ENCODE assay signal across 1 cellular context in the genomic region with DNA sequence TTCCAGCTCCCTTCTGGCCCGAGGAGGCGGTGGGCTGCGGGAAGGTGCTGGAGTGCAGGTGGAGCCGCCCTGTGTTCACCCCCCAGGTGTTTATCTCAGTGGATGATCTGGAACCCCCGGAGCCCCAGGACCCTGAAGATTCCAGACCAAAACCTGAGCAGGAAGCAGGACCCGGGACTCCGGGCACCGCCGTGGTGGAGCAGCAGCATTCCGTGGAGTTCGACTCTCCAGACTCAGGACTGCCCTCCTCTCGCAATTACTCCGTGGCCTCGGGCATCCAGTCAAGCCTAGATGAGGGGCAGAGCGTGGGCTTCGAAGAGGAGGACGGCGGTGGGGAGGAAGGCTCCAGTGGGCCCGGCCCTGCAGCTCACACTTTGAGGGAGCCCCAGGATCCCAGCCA.
TF ChIP-seq lines count a peak whose summit lies in the region.

No MANE protein-coding gene starts in this region.

TF ChIP-seq in WTC11, 78 proteins besides CTCF, POLR2A, EP300 and RAD21 (continued from another document):
- TF ChIP-seq, protein P1, sequence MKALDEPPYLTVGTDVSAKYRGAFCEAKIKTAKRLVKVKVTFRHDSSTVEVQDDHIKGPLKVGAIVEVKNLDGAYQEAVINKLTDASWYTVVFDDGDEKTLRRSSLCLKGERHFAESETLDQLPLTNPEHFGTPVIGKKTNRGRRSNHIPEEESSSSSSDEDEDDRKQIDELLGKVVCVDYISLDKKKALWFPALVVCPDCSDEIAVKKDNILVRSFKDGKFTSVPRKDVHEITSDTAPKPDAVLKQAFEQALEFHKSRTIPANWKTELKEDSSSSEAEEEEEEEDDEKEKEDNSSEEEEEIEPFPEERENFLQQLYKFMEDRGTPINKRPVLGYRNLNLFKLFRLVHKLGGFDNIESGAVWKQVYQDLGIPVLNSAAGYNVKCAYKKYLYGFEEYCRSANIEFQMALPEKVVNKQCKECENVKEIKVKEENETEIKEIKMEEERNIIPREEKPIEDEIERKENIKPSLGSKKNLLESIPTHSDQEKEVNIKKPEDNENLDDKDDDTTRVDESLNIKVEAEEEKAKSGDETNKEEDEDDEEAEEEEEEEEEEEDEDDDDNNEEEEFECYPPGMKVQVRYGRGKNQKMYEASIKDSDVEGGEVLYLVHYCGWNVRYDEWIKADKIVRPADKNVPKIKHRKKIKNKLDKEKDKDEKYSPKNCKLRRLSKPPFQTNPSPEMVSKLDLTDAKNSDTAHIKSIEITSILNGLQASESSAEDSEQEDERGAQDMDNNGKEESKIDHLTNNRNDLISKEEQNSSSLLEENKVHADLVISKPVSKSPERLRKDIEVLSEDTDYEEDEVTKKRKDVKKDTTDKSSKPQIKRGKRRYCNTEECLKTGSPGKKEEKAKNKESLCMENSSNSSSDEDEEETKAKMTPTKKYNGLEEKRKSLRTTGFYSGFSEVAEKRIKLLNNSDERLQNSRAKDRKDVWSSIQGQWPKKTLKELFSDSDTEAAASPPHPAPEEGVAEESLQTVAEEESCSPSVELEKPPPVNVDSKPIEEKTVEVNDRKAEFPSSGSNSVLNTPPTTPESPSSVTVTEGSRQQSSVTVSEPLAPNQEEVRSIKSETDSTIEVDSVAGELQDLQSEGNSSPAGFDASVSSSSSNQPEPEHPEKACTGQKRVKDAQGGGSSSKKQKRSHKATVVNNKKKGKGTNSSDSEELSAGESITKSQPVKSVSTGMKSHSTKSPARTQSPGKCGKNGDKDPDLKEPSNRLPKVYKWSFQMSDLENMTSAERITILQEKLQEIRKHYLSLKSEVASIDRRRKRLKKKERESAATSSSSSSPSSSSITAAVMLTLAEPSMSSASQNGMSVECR (CRISPR knock-in tag; IDR thresholded peaks at IDR 0.05; ENCODE audit: borderline replicate concordance) = no peak
- TF ChIP-seq, protein P2, sequence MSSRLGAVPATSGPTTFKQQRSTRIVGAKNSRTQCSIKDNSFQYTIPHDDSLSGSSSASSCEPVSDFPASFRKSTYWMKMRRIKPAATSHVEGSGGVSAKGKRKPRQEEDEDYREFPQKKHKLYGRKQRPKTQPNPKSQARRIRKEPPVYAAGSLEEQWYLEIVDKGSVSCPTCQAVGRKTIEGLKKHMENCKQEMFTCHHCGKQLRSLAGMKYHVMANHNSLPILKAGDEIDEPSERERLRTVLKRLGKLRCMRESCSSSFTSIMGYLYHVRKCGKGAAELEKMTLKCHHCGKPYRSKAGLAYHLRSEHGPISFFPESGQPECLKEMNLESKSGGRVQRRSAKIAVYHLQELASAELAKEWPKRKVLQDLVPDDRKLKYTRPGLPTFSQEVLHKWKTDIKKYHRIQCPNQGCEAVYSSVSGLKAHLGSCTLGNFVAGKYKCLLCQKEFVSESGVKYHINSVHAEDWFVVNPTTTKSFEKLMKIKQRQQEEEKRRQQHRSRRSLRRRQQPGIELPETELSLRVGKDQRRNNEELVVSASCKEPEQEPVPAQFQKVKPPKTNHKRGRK (CRISPR knock-in tag; IDR thresholded peaks at IDR 0.05; ENCODE audit: borderline replicate concordance) = no peak
- TF ChIP-seq IRF2 (CRISPR knock-in tag; IDR thresholded peaks at IDR 0.05; ENCODE audit: borderline replicate concordance, low read depth) = no peak
- no peak for TF ChIP-seq TEAD1 (CRISPR knock-in tag; IDR thresholded peaks at IDR 0.05)
TF ChIP-seq in WTC11: peak in this region for 0.
